Comparison of ENCODE assay signal across 12 cellular contexts in the genomic region with DNA sequence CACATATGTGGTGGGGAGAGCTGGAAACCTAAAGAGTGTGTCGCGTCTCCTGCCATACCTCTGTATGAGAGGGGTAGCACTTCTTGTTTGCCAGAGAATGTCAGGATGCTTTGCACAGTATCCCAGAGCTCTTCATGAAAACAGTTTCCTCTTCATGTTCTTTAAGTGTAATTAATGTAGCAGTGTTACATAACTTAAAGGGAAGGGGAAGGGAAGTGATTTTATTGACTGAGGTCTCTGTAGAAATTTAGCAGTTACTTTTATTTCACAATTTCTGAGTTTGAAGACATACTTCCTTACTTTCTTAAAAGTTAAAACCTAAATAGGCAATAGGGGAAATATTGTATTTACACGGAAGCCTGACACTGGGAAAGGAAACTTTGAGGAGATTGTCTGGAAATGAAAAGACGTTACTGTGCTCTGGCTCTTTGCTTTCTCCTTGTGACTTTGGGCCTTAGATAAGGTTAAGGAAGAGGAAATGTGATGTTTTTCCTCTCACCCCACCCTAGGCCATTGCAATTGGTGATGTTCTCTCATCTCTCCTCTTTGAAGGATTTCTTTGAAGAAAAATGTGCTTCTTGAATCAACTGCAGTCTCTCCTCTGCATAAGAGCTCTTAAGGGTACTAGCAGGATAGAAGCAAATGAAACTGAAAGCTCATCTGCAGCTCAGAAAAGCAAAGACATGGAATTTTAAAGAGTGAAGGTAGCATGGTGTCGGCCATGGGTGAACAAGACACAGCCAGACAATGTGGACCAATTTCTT. TPM values are rescaled to one million over a fixed set of nuclear protein-coding genes. Genes with fewer than 3 reads are reported as not detected.
DNase-seq lines count a peak whose midpoint lies in the region; ATAC-seq lines count a peak whose summit lies in the region.
"Had no signal": no experiment of that assay in that cellular context is flagged by ENCODE, and none has a peak within 500 bp of the region (broad histone marks: within the 10 kb centered on the region; RNA-seq: fewer than 3 reads in every experiment).

No MANE protein-coding gene starts in this region.

- no peaks in the 10 kb centered on the region for H3K27me3 Mint-ChIP-seq in dendritic cell treated with granulocyte-macrophage colony-stimulating factor and Interleukin-4, amounts not matched to agents 40 ng/mL and 50 ng/mL, for 4 days

- peak overlapping the region; percentile 44 for H3K27ac Mint-ChIP-seq in dendritic cell treated with granulocyte-macrophage colony-stimulating factor and Interleukin-4, amounts not matched to agents 40 ng/mL and 50 ng/mL, for 4 days

- DNase-seq in GF-D8 (lab: John Stamatoyannopoulos, UW) (peak; percentile 92), NOMO-1 treated with dmso at 0.1 percent for 144 hours (lab: John Stamatoyannopoulos, UW; ENCODE audit: unreplicated experiment) (peak; percentile 67), NCI-H2029 (lab: John Stamatoyannopoulos, UW) (no peak)
- DNase-seq in stimulated activated CD4-positive, alpha-beta T cell treated with anti-CD3 and anti-CD28 coated beads, Interleukin-4, amount 100 ng/mL, for 1 hour = no peak
- DNase-seq: Calu3; NCI-H187; stimulated activated CD4-positive, alpha-beta T cell treated with anti-CD3 and anti-CD28 coated beads, Interleukin-15, amount 100 ng/mL, for 24 hours had no signal

- H3K36me3 Mint-ChIP-seq in dendritic cell treated with granulocyte-macrophage colony-stimulating factor and Interleukin-4, amounts not matched to agents 40 ng/mL and 50 ng/mL, for 4 days (ENCODE audit: low read depth) = peaks cover 71% of the 10 kb centered on the region

- peak overlapping the region; percentile 66 for H3K27ac ChIP-seq in skeletal muscle tissue (ENCODE audit: low read depth, low read length)
- H3K27ac ChIP-seq: VCaP had no signal

- H3K4me3 Mint-ChIP-seq in dendritic cell treated with granulocyte-macrophage colony-stimulating factor and Interleukin-4, amounts not matched to agents 40 ng/mL and 50 ng/mL, for 4 days = no peak overlapping the region

- H3K4me3 ChIP-seq in skeletal muscle tissue (ENCODE audit: low read length in 3 of 3) = no peak overlapping the region

- H3K4me1 ChIP-seq in skeletal muscle tissue (ENCODE audit: control insufficient read depth in 3 of 3, insufficient read depth in 3 of 3, low read length in 3 of 3) = peaks cover 17 to 27% (median 22%) of the 10 kb centered on the region in 3 donors

- peaks cover 43% of the 10 kb centered on the region for H3K4me1 Mint-ChIP-seq in dendritic cell treated with granulocyte-macrophage colony-stimulating factor and Interleukin-4, amounts not matched to agents 40 ng/mL and 50 ng/mL, for 4 days (ENCODE audit: low read depth)

- no peak for ATAC-seq in HG02588 (IDR thresholded peaks at IDR 0.05; ENCODE audit: unreplicated experiment)
- ATAC-seq in HG03565 (IDR thresholded peaks at IDR 0.05; ENCODE audit: unreplicated experiment) = no peak

- peaks cover 35 to 50% (median 39%) of the 10 kb centered on the region in 3 donors for H3K36me3 ChIP-seq in skeletal muscle tissue (ENCODE audit: control insufficient read depth in 3 of 3, insufficient read depth in 3 of 3, low read length in 3 of 3)

- peak overlapping the region in 1 of 3 donors; percentile 27 for H3K9ac ChIP-seq in skeletal muscle tissue (ENCODE audit: low read depth in 1 of 3, low read length in 3 of 3)

- no peaks in the 10 kb centered on the region for H3K27me3 ChIP-seq in skeletal muscle tissue (ENCODE audit: control insufficient read depth in 3 of 3, insufficient read depth in 3 of 3, low read length in 3 of 3)

- no peaks in the 10 kb centered on the region for H3K9me3 Mint-ChIP-seq in dendritic cell treated with granulocyte-macrophage colony-stimulating factor and Interleukin-4, amounts not matched to agents 40 ng/mL and 50 ng/mL, for 4 days

- intact Hi-C loops in dendritic cell treated with granulocyte-macrophage colony-stimulating factor and Interleukin-4, amounts not matched to agents 40 ng/mL and 50 ng/mL, for 4 days (cut with micrococcal nuclease) = no loop called here

- no peaks in the 10 kb centered on the region for H3K9me3 ChIP-seq in skeletal muscle tissue (ENCODE audit: control insufficient read depth in 3 of 3, low read length in 3 of 3)

RNA-seq across cellular contexts. Expression of a gene that starts 6.0 kb away (rescaled TPM):
- 11.0 TPM for total RNA-seq in skeletal muscle tissue

Comparison
In these comparisons a context has a peak if more than half of its experiments do, and no peak if none do; other contexts are left out.
1. DNase-seq: peak in GF-D8 (single experiment) and NOMO-1 treated with dmso at 0.1 percent for 144 hours (single experiment); none in stimulated activated CD4-positive, alpha-beta T cell treated with anti-CD3 and anti-CD28 coated beads, Interleukin-4, amount 100 ng/mL, for 1 hour (single experiment) and NCI-H2029 (single experiment).